ENCODE assay signal across 7 cellular contexts in genomic region chr21:25563399-25564116, GRCh38. TPM values are rescaled to one million over a fixed set of nuclear protein-coding genes. Genes with fewer than 3 reads are reported as not detected.
A peak's percentile ranks its signal among the peaks of the same experiment; 100 is the strongest.
DNase-seq lines count a peak whose midpoint lies in the region; ATAC-seq lines count a peak whose summit lies in the region.

No MANE protein-coding gene starts in this region.

- H4K8ac ChIP-seq in trophoblast cell (ENCODE audit: low read depth, low read length) = no peak overlapping the region

- H3K14ac ChIP-seq in trophoblast cell (ENCODE audit: low read length) = no peak overlapping the region

- peak; percentile 29 for ATAC-seq in GM19035 (IDR thresholded peaks at IDR 0.05; ENCODE audit: unreplicated experiment)
- peak; percentile 50 for ATAC-seq in activated T-helper 17 cell treated with anti-CD3 and anti-CD28 coated beads, Interleukin-2, amount 50 U/mL, for 72 hours (replicated peaks)

- H3K4me1 Mint-ChIP-seq in activated T-helper 17 cell treated with anti-CD3 and anti-CD28 coated beads, Interleukin-2, amount 50 U/mL, for 72 hours = peaks cover 37% of the 10 kb centered on the region

- peaks cover 5% of the 10 kb centered on the region for H3K27me3 ChIP-seq in trophoblast cell (ENCODE audit: insufficient read depth, low read length)

- H4K91ac ChIP-seq in trophoblast cell (ENCODE audit: low read depth, low read length) = no peak overlapping the region

- H3K4me3 ChIP-seq in trophoblast cell (ENCODE audit: low read depth, low read length) = no peak overlapping the region

- H3K9ac ChIP-seq in trophoblast cell (ENCODE audit: low read length) = no peak overlapping the region

- peak overlapping the region; percentile 88 for H3K4me3 Mint-ChIP-seq in activated T-helper 17 cell treated with anti-CD3 and anti-CD28 coated beads, Interleukin-2, amount 50 U/mL, for 72 hours

- no peaks in the 10 kb centered on the region for H3K79me1 ChIP-seq in trophoblast cell (ENCODE audit: low read length)

- H3K36me3 ChIP-seq in trophoblast cell (ENCODE audit: control insufficient read depth in 1 of 2, insufficient read depth in 2 of 2, low read length in 2 of 2) = peaks cover 0 to 2% of the 10 kb centered on the region in 2 experiments

- H3K36me3 Mint-ChIP-seq in activated T-helper 17 cell treated with anti-CD3 and anti-CD28 coated beads, Interleukin-2, amount 50 U/mL, for 72 hours (ENCODE audit: low read depth) = peaks cover 88% of the 10 kb centered on the region

- H3K23ac ChIP-seq in trophoblast cell (ENCODE audit: low read length) = no peak overlapping the region

- H4K12ac ChIP-seq in trophoblast cell (ENCODE audit: low read depth, low read length) = no peak overlapping the region

- H2AK5ac ChIP-seq in trophoblast cell (ENCODE audit: low read length) = no peak overlapping the region

- H3K27me3 Mint-ChIP-seq in activated T-helper 17 cell treated with anti-CD3 and anti-CD28 coated beads, Interleukin-2, amount 50 U/mL, for 72 hours = no peaks in the 10 kb centered on the region

- no peak overlapping the region for H3K4me2 ChIP-seq in trophoblast cell (ENCODE audit: low read length)

- no peak overlapping the region for H3K27ac ChIP-seq in trophoblast cell (ENCODE audit: low read depth, low read length)

- no peaks in the 10 kb centered on the region for H3K9me3 ChIP-seq in trophoblast cell (ENCODE audit: insufficient read depth, low read depth, low read length)

- no CpG with 5 or more reads among the region's 3 CpGs for WGBS in trophoblast cell (ENCODE audit: extremely low coverage, insufficient coverage, insufficient read length)

- H3K9me3 Mint-ChIP-seq in activated T-helper 17 cell treated with anti-CD3 and anti-CD28 coated beads, Interleukin-2, amount 50 U/mL, for 72 hours = peaks cover 3% of the 10 kb centered on the region

- no peak overlapping the region for H3K4ac ChIP-seq in trophoblast cell (ENCODE audit: low read depth, low read length)

- H3K18ac ChIP-seq in trophoblast cell (ENCODE audit: low read length) = no peak overlapping the region

- H2BK120ac ChIP-seq in trophoblast cell (ENCODE audit: insufficient read depth, low read length, poor library complexity) = no peak overlapping the region

- DNase-seq in KG1 (lab: John Stamatoyannopoulos, UW) (peak; percentile 32), islet precursor cell (no peak), iPS-NIHi7 (ENCODE audit: extremely low spot score) (no peak), trophoblast cell (no peak)
- peak; percentile 55 to 59 for DNase-seq in stimulated activated CD4-positive, alpha-beta T cell treated with anti-CD3 and anti-CD28 coated beads, Interleukin-2, amount 100 ng/mL, for 24 hours

- peak overlapping the region; percentile 90 for H3K27ac Mint-ChIP-seq in activated T-helper 17 cell treated with anti-CD3 and anti-CD28 coated beads, Interleukin-2, amount 50 U/mL, for 72 hours

- H3K79me2 ChIP-seq in trophoblast cell (ENCODE audit: control insufficient read depth, insufficient read depth, low read length, poor library complexity) = no peaks in the 10 kb centered on the region

- no peak overlapping the region for H2BK5ac ChIP-seq in trophoblast cell (ENCODE audit: low read depth, low read length, poor library complexity)

- no peak overlapping the region for H2BK12ac ChIP-seq in trophoblast cell (ENCODE audit: low read length)

- H3K4me1 ChIP-seq in trophoblast cell (ENCODE audit: control insufficient read depth in 1 of 2, insufficient read depth in 2 of 2, low read length in 2 of 2) = peaks cover 4 to 8% of the 10 kb centered on the region in 2 experiments

- H2AFZ ChIP-seq in trophoblast cell (ENCODE audit: insufficient read depth, low read length, poor library complexity) = no peak overlapping the region

RNA-seq across cellular contexts. Expression of gene MRPL39, which starts 43.7 kb away (rescaled TPM):
- 10 to 100 TPM; 43.5 to 55.7 TPM for total RNA-seq in activated T-helper 17 cell treated with anti-CD3 and anti-CD28 coated beads, Interleukin-2, amount 50 U/mL, for 72 hours
- 45.7 and 46.6 TPM in 2 replicates for polyA plus RNA-seq in trophoblast cell (2013)

Comparison
In these comparisons a context has a peak if more than half of its experiments do, and no peak if none do; other contexts are left out.
1. DNase-seq: peak in KG1 (single experiment) and stimulated activated CD4-positive, alpha-beta T cell treated with anti-CD3 and anti-CD28 coated beads, Interleukin-2, amount 100 ng/mL, for 24 hours (2 of 2); none in islet precursor cell (single experiment), iPS-NIHi7 (single experiment) and trophoblast cell (0 of 2).